ENCODE assay signal across 1 cellular context in the genomic region with DNA sequence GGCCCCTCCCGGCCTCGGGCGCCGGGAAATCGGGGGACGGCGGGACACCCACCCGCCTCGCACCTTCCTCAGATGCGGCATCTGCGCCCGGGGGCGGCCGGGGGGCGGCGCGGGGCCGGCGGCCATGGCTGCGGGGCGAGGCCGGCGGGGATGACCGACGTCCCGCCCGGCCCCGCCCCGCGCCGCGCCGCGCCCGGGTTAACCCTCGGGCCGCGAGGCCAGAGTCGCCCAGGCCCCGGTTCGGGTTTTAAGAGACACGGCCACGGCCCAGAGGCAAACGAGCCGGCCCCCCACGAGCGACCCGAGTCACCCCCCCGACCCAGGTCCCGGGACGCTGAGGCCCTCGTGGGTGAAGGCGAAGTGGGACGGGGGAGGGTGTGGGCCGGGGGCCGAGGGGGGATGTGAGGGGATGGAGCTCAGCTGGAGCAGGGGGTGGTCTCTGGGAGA.
TF ChIP-seq lines count a peak whose summit lies in the region.

A gene (minus strand): TSS at position 159 of the 447 bp plus-strand sequence. CDS start 33 bp downstream, at position 126.

TF ChIP-seq in A549, 52 proteins besides CTCF, POLR2A, EP300 and RAD21 (continued from another document):
- TF ChIP-seq, protein P1, sequence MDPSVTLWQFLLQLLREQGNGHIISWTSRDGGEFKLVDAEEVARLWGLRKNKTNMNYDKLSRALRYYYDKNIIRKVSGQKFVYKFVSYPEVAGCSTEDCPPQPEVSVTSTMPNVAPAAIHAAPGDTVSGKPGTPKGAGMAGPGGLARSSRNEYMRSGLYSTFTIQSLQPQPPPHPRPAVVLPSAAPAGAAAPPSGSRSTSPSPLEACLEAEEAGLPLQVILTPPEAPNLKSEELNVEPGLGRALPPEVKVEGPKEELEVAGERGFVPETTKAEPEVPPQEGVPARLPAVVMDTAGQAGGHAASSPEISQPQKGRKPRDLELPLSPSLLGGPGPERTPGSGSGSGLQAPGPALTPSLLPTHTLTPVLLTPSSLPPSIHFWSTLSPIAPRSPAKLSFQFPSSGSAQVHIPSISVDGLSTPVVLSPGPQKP (IDR thresholded peaks at IDR 0.05; ENCODE audit: low read depth, low read length), result no peak
- TF ChIP-seq POLR2AphosphoS2 (conservative IDR thresholded peaks at IDR 0.05; ENCODE audit: low read length) (no peak), KDM5A (IDR thresholded peaks at IDR 0.05) (no peak), PHF8 (IDR thresholded peaks at IDR 0.05; ENCODE audit: borderline replicate concordance, low read depth) (peak; percentile 24; the same call in 1 of the 2 replicates), JUNB (IDR thresholded peaks at IDR 0.05) (no peak)
